ENCODE assay signal across 33 cellular contexts in genomic region chr10:74718208-74718607, GRCh38.
"Had no signal": no experiment of that assay in that cellular context is flagged by ENCODE, and none has a peak within 500 bp of the region (broad histone marks: within the 10 kb centered on the region; RNA-seq: fewer than 3 reads in every experiment).

No MANE protein-coding gene starts in this region.

- FAIRE-seq: astrocyte, TTC549 had no signal

- H3K27me3 ChIP-seq: body of pancreas, breast epithelium, MG63, Peyer's patch, SJSA1 had no signal

- H3K27ac ChIP-seq: body of pancreas, breast epithelium, Peyer's patch, SJSA1 had no signal

- H3K36me3 ChIP-seq: breast epithelium, MG63, Peyer's patch, SJSA1 had no signal

- H3K9ac ChIP-seq: SK-N-SH had no signal

- ATAC-seq: activated CD8-positive, alpha-beta T cell treated with anti-CD3 and anti-CD28 coated beads for 36 hours; activated T-cell treated with anti-CD3 and anti-CD28 coated beads, Interleukin-2, amount 50 U/mL, for 72 hours; activated T-helper 17 cell treated with anti-CD3 and anti-CD28 coated beads, Interleukin-2, amount 50 U/mL, for 72 hours; body of pancreas; PC-3 had no signal

- H3K4me3 Mint-ChIP-seq: activated CD4-positive, alpha-beta T cell treated with anti-CD3 and anti-CD28 coated beads, Interleukin-2, amount 10 ng/mL, durations not matched to agents 24 days and 14 days; activated CD8-positive, alpha-beta T cell treated with anti-CD3 and anti-CD28 coated beads for 36 hours; activated naive CD8-positive, alpha-beta T cell treated with anti-CD3 and anti-CD28 coated beads for 36 hours; activated T-cell treated with anti-CD3 and anti-CD28 coated beads, Interleukin-2, amount 50 U/mL, for 72 hours; activated T-helper 17 cell treated with anti-CD3 and anti-CD28 coated beads, Interleukin-2, amount 50 U/mL, for 72 hours; T-helper 1 cell treated with Interleukin-12 subunit alpha and Interleukin-12 subunit beta and Interleukin-4 antibody, amounts not matched to agents 30 μg/mL and 1 μg/mL, for 36 hours; T-helper 2 cell treated with Interferon-gamma antibody and Interleukin-4, amounts not matched to agents 5 μg/mL and 100 μg/mL, for 36 hours had no signal

- DNase-seq: activated CD4-positive, alpha-beta T cell treated with anti-CD3 and anti-CD28 coated beads, Interleukin-2, amount 10 ng/mL, durations not matched to agents 24 days and 14 days; activated CD4-positive, alpha-beta T cell treated with anti-CD3 and anti-CD28 coated beads, Interleukin-2, amount 50 U/mL, for 4 hours; activated CD8-positive, alpha-beta T cell treated with anti-CD3 and anti-CD28 coated beads for 36 hours; activated effector memory CD4-positive, alpha-beta T cell treated with anti-CD3 and anti-CD28 coated beads, Interleukin-2, amount 50 U/mL, for 16 hours; activated naive CD4-positive, alpha-beta T cell; activated naive CD4-positive, alpha-beta T cell treated with anti-CD3 and anti-CD28 coated beads, Interleukin-2, amount 50 U/mL, for 16 hours; activated naive CD8-positive, alpha-beta T cell treated with anti-CD3 and anti-CD28 coated beads for 36 hours; activated T-cell treated with anti-CD3 and anti-CD28 coated beads, Interleukin-2, amount 50 U/mL, for 1 hour; activated T-cell treated with anti-CD3 and anti-CD28 coated beads, Interleukin-2, amount 50 U/mL, for 72 hours; body of pancreas; MG63; NCI-H1048; NCI-H1105 treated with DMSO at 0.1 percent for 48 hours; NCI-H1436 treated with DMSO at 0.1 percent for 48 hours; NCI-H1694 treated with DMSO at 0.1 percent for 48 hours; NCI-H2029 treated with DMSO at 0.1 percent for 48 hours; NCI-H2171 treated with DMSO at 0.1 percent for 48 hours; NCI-H2227 treated with DMSO at 0.1 percent for 48 hours; NCI-H446; NCI-H510A treated with DMSO at 0.1 percent for 48 hours; NCI-H526 treated with DMSO at 0.1 percent for 48 hours; PC-3; Peyer's patch; RPMI8226; SHP77 treated with DMSO at 0.1 percent for 48 hours; SK-N-SH had no signal

- H3K4me1 Mint-ChIP-seq: activated CD4-positive, alpha-beta T cell treated with anti-CD3 and anti-CD28 coated beads, Interleukin-2, amount 10 ng/mL, durations not matched to agents 24 days and 14 days; activated naive CD8-positive, alpha-beta T cell treated with anti-CD3 and anti-CD28 coated beads for 36 hours had no signal

- H3K27ac Mint-ChIP-seq: activated CD4-positive, alpha-beta T cell treated with anti-CD3 and anti-CD28 coated beads, Interleukin-2, amount 10 ng/mL, durations not matched to agents 24 days and 14 days; activated CD8-positive, alpha-beta T cell treated with anti-CD3 and anti-CD28 coated beads for 36 hours; activated naive CD8-positive, alpha-beta T cell treated with anti-CD3 and anti-CD28 coated beads for 36 hours; activated T-helper 17 cell treated with anti-CD3 and anti-CD28 coated beads, Interleukin-2, amount 50 U/mL, for 72 hours; T-helper 1 cell treated with Interleukin-12 subunit alpha and Interleukin-12 subunit beta and Interleukin-4 antibody, amounts not matched to agents 30 μg/mL and 1 μg/mL, for 36 hours; T-helper 2 cell treated with Interferon-gamma antibody and Interleukin-4, amounts not matched to agents 5 μg/mL and 100 μg/mL, for 36 hours had no signal

- H3K4me1 ChIP-seq: body of pancreas, breast epithelium, Peyer's patch, SJSA1 had no signal

- H3K4me3 ChIP-seq: body of pancreas, breast epithelium, MG63, Peyer's patch, SJSA1 had no signal

- H3K4me2 ChIP-seq: SK-N-SH had no signal

- H3K27me3 Mint-ChIP-seq: activated CD4-positive, alpha-beta T cell treated with anti-CD3 and anti-CD28 coated beads, Interleukin-2, amount 10 ng/mL, durations not matched to agents 24 days and 14 days; activated CD8-positive, alpha-beta T cell treated with anti-CD3 and anti-CD28 coated beads for 36 hours; activated naive CD8-positive, alpha-beta T cell treated with anti-CD3 and anti-CD28 coated beads for 36 hours; activated T-helper 17 cell treated with anti-CD3 and anti-CD28 coated beads, Interleukin-2, amount 50 U/mL, for 72 hours had no signal

- H3K9me3 ChIP-seq: SJSA1 had no signal
